1 cellular context compared by ENCODE assay signal in the genomic region with DNA sequence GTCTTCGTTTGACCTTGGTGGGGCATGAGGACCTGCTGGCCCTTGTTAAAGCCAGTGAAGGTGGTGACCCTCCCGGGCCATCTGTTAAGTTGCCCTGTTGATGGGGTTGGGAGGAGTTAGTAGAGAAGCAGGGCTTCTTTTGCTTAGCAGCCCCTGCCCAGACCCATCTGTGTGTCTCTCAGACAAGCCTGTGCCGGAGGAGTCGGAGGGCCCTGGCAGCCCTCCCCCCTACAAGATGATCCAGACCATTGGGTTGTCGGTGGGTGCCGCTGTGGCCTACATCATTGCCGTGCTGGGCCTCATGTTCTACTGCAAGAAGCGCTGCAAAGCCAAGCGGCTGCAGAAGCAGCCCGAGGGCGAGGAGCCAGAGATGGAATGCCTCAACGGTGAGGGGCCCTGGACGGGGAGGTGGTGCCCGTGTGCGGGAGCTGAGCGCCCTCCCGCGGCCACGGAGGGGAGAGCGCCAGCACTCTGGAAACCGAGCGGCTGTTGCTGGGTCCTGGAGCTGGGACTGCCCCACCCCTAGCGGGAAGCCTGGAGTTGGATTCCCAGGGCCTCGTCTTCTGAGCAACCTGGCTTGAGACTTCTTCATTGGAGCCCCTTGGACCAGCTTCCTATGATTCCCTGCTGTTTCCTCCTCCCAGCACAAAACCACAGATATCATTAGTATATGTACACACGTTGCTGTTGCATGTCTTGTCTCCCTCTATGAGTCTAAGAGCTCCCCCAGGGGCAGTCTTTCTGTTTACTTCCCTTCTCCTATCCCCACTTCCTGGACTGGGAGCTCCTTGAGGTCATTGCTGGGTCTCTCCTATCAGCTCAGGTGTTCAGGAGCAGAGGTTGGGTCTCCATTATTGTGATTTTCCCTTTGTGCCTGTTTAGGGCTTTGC.
TF ChIP-seq lines count a peak whose summit lies in the region.

No MANE protein-coding gene starts in this region.

TF ChIP-seq in K562, 482 proteins besides CTCF, POLR2A, EP300 and RAD21 (continued from another document and continues in another):
- no peak for TF ChIP-seq PYGO2 (tag; IDR thresholded peaks at IDR 0.05)
- TF ChIP-seq, protein P1, sequence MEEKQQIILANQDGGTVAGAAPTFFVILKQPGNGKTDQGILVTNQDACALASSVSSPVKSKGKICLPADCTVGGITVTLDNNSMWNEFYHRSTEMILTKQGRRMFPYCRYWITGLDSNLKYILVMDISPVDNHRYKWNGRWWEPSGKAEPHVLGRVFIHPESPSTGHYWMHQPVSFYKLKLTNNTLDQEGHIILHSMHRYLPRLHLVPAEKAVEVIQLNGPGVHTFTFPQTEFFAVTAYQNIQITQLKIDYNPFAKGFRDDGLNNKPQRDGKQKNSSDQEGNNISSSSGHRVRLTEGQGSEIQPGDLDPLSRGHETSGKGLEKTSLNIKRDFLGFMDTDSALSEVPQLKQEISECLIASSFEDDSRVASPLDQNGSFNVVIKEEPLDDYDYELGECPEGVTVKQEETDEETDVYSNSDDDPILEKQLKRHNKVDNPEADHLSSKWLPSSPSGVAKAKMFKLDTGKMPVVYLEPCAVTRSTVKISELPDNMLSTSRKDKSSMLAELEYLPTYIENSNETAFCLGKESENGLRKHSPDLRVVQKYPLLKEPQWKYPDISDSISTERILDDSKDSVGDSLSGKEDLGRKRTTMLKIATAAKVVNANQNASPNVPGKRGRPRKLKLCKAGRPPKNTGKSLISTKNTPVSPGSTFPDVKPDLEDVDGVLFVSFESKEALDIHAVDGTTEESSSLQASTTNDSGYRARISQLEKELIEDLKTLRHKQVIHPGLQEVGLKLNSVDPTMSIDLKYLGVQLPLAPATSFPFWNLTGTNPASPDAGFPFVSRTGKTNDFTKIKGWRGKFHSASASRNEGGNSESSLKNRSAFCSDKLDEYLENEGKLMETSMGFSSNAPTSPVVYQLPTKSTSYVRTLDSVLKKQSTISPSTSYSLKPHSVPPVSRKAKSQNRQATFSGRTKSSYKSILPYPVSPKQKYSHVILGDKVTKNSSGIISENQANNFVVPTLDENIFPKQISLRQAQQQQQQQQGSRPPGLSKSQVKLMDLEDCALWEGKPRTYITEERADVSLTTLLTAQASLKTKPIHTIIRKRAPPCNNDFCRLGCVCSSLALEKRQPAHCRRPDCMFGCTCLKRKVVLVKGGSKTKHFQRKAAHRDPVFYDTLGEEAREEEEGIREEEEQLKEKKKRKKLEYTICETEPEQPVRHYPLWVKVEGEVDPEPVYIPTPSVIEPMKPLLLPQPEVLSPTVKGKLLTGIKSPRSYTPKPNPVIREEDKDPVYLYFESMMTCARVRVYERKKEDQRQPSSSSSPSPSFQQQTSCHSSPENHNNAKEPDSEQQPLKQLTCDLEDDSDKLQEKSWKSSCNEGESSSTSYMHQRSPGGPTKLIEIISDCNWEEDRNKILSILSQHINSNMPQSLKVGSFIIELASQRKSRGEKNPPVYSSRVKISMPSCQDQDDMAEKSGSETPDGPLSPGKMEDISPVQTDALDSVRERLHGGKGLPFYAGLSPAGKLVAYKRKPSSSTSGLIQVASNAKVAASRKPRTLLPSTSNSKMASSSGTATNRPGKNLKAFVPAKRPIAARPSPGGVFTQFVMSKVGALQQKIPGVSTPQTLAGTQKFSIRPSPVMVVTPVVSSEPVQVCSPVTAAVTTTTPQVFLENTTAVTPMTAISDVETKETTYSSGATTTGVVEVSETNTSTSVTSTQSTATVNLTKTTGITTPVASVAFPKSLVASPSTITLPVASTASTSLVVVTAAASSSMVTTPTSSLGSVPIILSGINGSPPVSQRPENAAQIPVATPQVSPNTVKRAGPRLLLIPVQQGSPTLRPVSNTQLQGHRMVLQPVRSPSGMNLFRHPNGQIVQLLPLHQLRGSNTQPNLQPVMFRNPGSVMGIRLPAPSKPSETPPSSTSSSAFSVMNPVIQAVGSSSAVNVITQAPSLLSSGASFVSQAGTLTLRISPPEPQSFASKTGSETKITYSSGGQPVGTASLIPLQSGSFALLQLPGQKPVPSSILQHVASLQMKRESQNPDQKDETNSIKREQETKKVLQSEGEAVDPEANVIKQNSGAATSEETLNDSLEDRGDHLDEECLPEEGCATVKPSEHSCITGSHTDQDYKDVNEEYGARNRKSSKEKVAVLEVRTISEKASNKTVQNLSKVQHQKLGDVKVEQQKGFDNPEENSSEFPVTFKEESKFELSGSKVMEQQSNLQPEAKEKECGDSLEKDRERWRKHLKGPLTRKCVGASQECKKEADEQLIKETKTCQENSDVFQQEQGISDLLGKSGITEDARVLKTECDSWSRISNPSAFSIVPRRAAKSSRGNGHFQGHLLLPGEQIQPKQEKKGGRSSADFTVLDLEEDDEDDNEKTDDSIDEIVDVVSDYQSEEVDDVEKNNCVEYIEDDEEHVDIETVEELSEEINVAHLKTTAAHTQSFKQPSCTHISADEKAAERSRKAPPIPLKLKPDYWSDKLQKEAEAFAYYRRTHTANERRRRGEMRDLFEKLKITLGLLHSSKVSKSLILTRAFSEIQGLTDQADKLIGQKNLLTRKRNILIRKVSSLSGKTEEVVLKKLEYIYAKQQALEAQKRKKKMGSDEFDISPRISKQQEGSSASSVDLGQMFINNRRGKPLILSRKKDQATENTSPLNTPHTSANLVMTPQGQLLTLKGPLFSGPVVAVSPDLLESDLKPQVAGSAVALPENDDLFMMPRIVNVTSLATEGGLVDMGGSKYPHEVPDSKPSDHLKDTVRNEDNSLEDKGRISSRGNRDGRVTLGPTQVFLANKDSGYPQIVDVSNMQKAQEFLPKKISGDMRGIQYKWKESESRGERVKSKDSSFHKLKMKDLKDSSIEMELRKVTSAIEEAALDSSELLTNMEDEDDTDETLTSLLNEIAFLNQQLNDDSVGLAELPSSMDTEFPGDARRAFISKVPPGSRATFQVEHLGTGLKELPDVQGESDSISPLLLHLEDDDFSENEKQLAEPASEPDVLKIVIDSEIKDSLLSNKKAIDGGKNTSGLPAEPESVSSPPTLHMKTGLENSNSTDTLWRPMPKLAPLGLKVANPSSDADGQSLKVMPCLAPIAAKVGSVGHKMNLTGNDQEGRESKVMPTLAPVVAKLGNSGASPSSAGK (IDR thresholded peaks at IDR 0.05): no peak
- TF ChIP-seq, protein P2, sequence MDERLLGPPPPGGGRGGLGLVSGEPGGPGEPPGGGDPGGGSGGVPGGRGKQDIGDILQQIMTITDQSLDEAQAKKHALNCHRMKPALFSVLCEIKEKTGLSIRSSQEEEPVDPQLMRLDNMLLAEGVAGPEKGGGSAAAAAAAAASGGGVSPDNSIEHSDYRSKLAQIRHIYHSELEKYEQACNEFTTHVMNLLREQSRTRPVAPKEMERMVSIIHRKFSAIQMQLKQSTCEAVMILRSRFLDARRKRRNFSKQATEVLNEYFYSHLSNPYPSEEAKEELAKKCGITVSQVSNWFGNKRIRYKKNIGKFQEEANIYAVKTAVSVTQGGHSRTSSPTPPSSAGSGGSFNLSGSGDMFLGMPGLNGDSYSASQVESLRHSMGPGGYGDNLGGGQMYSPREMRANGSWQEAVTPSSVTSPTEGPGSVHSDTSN (CRISPR knock-in tag; IDR thresholded peaks at IDR 0.05; ENCODE audit: low read depth): no peak
- TF ChIP-seq, protein P2 (tag; conservative IDR thresholded peaks at IDR 0.05; ENCODE audit: low read depth): no peak
- TF ChIP-seq IFI16 (CRISPR knock-in tag; IDR thresholded peaks at IDR 0.05): no peak
- TF ChIP-seq, protein P3, sequence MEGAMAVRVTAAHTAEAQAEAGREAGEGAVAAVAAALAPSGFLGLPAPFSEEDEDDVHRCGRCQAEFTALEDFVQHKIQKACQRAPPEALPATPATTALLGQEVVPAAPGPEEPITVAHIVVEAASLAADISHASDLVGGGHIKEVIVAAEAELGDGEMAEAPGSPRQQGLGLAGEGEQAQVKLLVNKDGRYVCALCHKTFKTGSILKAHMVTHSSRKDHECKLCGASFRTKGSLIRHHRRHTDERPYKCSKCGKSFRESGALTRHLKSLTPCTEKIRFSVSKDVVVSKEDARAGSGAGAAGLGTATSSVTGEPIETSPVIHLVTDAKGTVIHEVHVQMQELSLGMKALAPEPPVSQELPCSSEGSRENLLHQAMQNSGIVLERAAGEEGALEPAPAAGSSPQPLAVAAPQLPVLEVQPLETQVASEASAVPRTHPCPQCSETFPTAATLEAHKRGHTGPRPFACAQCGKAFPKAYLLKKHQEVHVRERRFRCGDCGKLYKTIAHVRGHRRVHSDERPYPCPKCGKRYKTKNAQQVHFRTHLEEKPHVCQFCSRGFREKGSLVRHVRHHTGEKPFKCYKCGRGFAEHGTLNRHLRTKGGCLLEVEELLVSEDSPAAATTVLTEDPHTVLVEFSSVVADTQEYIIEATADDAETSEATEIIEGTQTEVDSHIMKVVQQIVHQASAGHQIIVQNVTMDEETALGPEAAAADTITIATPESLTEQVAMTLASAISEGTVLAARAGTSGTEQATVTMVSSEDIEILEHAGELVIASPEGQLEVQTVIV (CRISPR knock-in tag; IDR thresholded peaks at IDR 0.05; ENCODE audit: borderline replicate concordance): no peak
- TF ChIP-seq CHCHD3 (CRISPR knock-in tag; IDR thresholded peaks at IDR 0.05): no peak
- TF ChIP-seq HSF4 (CRISPR knock-in tag; IDR thresholded peaks at IDR 0.05; ENCODE audit: borderline replicate concordance): no peak
- TF ChIP-seq, protein P4, sequence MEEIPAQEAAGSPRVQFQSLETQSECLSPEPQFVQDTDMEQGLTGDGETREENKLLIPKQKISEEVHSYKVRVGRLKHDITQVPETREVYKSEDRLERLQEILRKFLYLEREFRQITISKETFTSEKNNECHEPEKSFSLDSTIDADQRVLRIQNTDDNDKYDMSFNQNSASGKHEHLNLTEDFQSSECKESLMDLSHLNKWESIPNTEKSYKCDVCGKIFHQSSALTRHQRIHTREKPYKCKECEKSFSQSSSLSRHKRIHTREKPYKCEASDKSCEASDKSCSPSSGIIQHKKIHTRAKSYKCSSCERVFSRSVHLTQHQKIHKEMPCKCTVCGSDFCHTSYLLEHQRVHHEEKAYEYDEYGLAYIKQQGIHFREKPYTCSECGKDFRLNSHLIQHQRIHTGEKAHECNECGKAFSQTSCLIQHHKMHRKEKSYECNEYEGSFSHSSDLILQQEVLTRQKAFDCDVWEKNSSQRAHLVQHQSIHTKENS (CRISPR knock-in tag; IDR thresholded peaks at IDR 0.05): no peak
- TF ChIP-seq ZNF121 (CRISPR knock-in tag; conservative IDR thresholded peaks at IDR 0.05): no peak
- no peak for TF ChIP-seq POLR2AphosphoS5 (IDR thresholded peaks at IDR 0.05; ENCODE audit: control insufficient read depth, insufficient read depth, low read depth, low read length)
- TF ChIP-seq KLF13 (tag; IDR thresholded peaks at IDR 0.05; ENCODE audit: borderline replicate concordance, low read depth): no peak
- TF ChIP-seq, protein P5, sequence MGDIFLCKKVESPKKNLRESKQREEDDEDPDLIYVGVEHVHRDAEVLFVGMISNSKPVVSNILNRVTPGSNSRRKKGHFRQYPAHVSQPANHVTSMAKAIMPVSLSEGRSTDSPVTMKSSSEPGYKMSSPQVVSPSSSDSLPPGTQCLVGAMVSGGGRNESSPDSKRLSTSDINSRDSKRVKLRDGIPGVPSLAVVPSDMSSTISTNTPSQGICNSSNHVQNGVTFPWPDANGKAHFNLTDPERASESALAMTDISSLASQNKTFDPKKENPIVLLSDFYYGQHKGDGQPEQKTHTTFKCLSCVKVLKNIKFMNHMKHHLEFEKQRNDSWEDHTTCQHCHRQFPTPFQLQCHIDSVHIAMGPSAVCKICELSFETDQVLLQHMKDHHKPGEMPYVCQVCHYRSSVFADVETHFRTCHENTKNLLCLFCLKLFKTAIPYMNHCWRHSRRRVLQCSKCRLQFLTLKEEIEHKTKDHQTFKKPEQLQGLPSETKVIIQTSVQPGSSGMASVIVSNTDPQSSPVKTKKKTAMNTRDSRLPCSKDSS (IDR thresholded peaks at IDR 0.05; ENCODE audit: low read depth, partially characterized antibody): no peak
- TF ChIP-seq, protein P6, sequence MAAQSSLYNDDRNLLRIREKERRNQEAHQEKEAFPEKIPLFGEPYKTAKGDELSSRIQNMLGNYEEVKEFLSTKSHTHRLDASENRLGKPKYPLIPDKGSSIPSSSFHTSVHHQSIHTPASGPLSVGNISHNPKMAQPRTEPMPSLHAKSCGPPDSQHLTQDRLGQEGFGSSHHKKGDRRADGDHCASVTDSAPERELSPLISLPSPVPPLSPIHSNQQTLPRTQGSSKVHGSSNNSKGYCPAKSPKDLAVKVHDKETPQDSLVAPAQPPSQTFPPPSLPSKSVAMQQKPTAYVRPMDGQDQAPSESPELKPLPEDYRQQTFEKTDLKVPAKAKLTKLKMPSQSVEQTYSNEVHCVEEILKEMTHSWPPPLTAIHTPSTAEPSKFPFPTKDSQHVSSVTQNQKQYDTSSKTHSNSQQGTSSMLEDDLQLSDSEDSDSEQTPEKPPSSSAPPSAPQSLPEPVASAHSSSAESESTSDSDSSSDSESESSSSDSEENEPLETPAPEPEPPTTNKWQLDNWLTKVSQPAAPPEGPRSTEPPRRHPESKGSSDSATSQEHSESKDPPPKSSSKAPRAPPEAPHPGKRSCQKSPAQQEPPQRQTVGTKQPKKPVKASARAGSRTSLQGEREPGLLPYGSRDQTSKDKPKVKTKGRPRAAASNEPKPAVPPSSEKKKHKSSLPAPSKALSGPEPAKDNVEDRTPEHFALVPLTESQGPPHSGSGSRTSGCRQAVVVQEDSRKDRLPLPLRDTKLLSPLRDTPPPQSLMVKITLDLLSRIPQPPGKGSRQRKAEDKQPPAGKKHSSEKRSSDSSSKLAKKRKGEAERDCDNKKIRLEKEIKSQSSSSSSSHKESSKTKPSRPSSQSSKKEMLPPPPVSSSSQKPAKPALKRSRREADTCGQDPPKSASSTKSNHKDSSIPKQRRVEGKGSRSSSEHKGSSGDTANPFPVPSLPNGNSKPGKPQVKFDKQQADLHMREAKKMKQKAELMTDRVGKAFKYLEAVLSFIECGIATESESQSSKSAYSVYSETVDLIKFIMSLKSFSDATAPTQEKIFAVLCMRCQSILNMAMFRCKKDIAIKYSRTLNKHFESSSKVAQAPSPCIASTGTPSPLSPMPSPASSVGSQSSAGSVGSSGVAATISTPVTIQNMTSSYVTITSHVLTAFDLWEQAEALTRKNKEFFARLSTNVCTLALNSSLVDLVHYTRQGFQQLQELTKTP (IDR thresholded peaks at IDR 0.05; ENCODE audit: low read depth in 1 of 2, partially characterized antibody in 2 of 2): no peak
- TF ChIP-seq ZSCAN32 (CRISPR knock-in tag; IDR thresholded peaks at IDR 0.05): no peak
- no peak for TF ChIP-seq HOXB6 (CRISPR knock-in tag; IDR thresholded peaks at IDR 0.05; ENCODE audit: borderline replicate concordance)
- TF ChIP-seq RBM22 (IDR thresholded peaks at IDR 0.05; ENCODE audit: low read depth, low read length, poor library complexity, severe bottlenecking): no peak
- no peak for TF ChIP-seq ARHGAP35 (IDR thresholded peaks at IDR 0.05; ENCODE audit: partially characterized antibody)
- no peak for TF ChIP-seq RBM25 (IDR thresholded peaks at IDR 0.05; ENCODE audit: low read depth, low read length, severe bottlenecking)
- TF ChIP-seq, protein P7, sequence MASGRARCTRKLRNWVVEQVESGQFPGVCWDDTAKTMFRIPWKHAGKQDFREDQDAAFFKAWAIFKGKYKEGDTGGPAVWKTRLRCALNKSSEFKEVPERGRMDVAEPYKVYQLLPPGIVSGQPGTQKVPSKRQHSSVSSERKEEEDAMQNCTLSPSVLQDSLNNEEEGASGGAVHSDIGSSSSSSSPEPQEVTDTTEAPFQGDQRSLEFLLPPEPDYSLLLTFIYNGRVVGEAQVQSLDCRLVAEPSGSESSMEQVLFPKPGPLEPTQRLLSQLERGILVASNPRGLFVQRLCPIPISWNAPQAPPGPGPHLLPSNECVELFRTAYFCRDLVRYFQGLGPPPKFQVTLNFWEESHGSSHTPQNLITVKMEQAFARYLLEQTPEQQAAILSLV (tag; IDR thresholded peaks at IDR 0.05): no peak
- TF ChIP-seq EWSR1 (IDR thresholded peaks at IDR 0.05; ENCODE audit: borderline replicate concordance, low read depth, partially characterized antibody): no peak
